In genomic region chr6:116265081-116265829, GRCh38 we compare ENCODE assay signal across 12 cellular contexts. TPM values are rescaled to one million over a fixed set of nuclear protein-coding genes. Genes with fewer than 3 reads are reported as not detected.
DNase-seq lines count a peak whose midpoint lies in the region; ATAC-seq and TF ChIP-seq lines count a peak whose summit lies in the region.
"Had no signal": no experiment of that assay in that cellular context is flagged by ENCODE, and none has a peak within 500 bp of the region (broad histone marks: within the 10 kb centered on the region; RNA-seq: fewer than 3 reads in every experiment).

No MANE protein-coding gene starts in this region.

- no peak overlapping the region for H2AFZ ChIP-seq in DND-41 (ENCODE audit: low read depth, low read length)

- BruUV-seq in Calu3 (replicated peaks; lab: Mats Ljungman, UMichigan) = no TSS peak

- H3K4me3 Mint-ChIP-seq in Calu3 (ENCODE audit: low read depth, unreplicated experiment) = no peak overlapping the region
- H3K4me3 Mint-ChIP-seq: T-helper 2 cell treated with Interferon-gamma antibody and Interleukin-4, amounts not matched to agents 5 μg/mL and 100 μg/mL, for 36 hours had no signal

- H3K27me3 ChIP-seq in DND-41 (ENCODE audit: insufficient read depth, low read length, poor library complexity) = no peaks in the 10 kb centered on the region
- H3K27me3 ChIP-seq in left ventricle myocardium inferior (ENCODE audit: low read depth) = no peaks in the 10 kb centered on the region
- H3K27me3 ChIP-seq: tibial artery had no signal

- peak; percentile 46 for ATAC-seq in DND-41 (ENCODE audit: insufficient read depth, low read depth)
- ATAC-seq in HG02840 (IDR thresholded peaks at IDR 0.05; ENCODE audit: low FRiP score, unreplicated experiment) = no peak
- no peak for ATAC-seq in GM19395 (IDR thresholded peaks at IDR 0.05; ENCODE audit: unreplicated experiment)
- ATAC-seq: left lobe of liver had no signal

- 0 out of 2 replicates have a peak, but pooled peaks cover 3% of the 10 kb centered on the region for H4K20me1 ChIP-seq in DND-41 (ENCODE audit: insufficient read depth, low read length)

- no peaks in the 10 kb centered on the region for H3K9me3 ChIP-seq in DND-41 (ENCODE audit: insufficient read depth, low read length, severe bottlenecking)
- peaks cover 14% of the 10 kb centered on the region for H3K9me3 ChIP-seq in left ventricle myocardium inferior (replicated peaks)

- H3K9ac ChIP-seq in DND-41 (ENCODE audit: low read depth, low read length) = no peak overlapping the region

- H3K4me3 ChIP-seq in DND-41 (ENCODE audit: low read depth in 1 of 2, low read length in 2 of 2) = no peak overlapping the region
- no peak overlapping the region for H3K4me3 ChIP-seq in left ventricle myocardium inferior
- H3K4me3 ChIP-seq: tibial artery had no signal

- H3K36me3 ChIP-seq in DND-41 (ENCODE audit: insufficient read depth, low read length) (peaks cover 12% of the 10 kb centered on the region), left ventricle myocardium inferior (peaks cover 17% of the 10 kb centered on the region)

- H3K79me2 ChIP-seq in DND-41 (ENCODE audit: insufficient read depth, low read length) = peaks cover 6% of the 10 kb centered on the region

- no peak for DNase-seq in DND-41
- DNase-seq in HCEC 1CT = peak; percentile 51
- no peak for DNase-seq in RWPE1 (ENCODE audit: low spot score)
- DNase-seq in left ventricle myocardium inferior = peak; percentile 50
- DNase-seq in effector CD8-positive, alpha-beta T cell (lab: John Stamatoyannopoulos, UW) = no peak
- DNase-seq in Calu3 = no peak
- DNase-seq: foreskin melanocyte had no signal

- H3K27me3 Mint-ChIP-seq in Calu3 (ENCODE audit: unreplicated experiment) = no peaks in the 10 kb centered on the region

- POLR2A ChIA-PET in RWPE1 (lab: Yijun Ruan, JAX; ENCODE audit: low non-redundant PET) = no interaction called here

- no peak overlapping the region for H3K4me2 ChIP-seq in DND-41 (ENCODE audit: insufficient read depth, low read length)

- no peaks in the 10 kb centered on the region for H3K9me3 Mint-ChIP-seq in Calu3 (ENCODE audit: low read depth, unreplicated experiment)

- H3K27ac Mint-ChIP-seq in Calu3 (ENCODE audit: unreplicated experiment) = no peak overlapping the region
- H3K27ac Mint-ChIP-seq: T-helper 2 cell treated with Interferon-gamma antibody and Interleukin-4, amounts not matched to agents 5 μg/mL and 100 μg/mL, for 36 hours had no signal

- intact Hi-C loops in left ventricle myocardium inferior (cut with micrococcal nuclease) = no loop called here
- intact Hi-C loops in Calu3 (cut with micrococcal nuclease; ENCODE audit: unreplicated experiment) = loop anchor here (5.0 kb wide), 1 partner anchor 267 kb away; no protein-coding TSS in a partner anchor

- H3K4me1 ChIP-seq in DND-41 (ENCODE audit: insufficient read depth, low read length) = no peaks in the 10 kb centered on the region; the same call in 1 of the 2 replicates
- peaks cover 28% of the 10 kb centered on the region for H3K4me1 ChIP-seq in left ventricle myocardium inferior
- H3K4me1 ChIP-seq: tibial artery had no signal

- CTCF ChIA-PET in RWPE1 (lab: Yijun Ruan, JAX) = no interaction called here
- CTCF ChIA-PET in Calu3 (lab: Charles Lee) = no interaction called here

- TF ChIP-seq CTCF in DND-41 (IDR thresholded peaks at IDR 0.05; ENCODE audit: borderline replicate concordance, extremely low read depth, low read length, poor library complexity, severe bottlenecking) (no peak), RWPE1 (conservative IDR thresholded peaks at IDR 0.05; ENCODE audit: low read depth) (no peak), left ventricle myocardium inferior (IDR thresholded peaks at IDR 0.05; ENCODE audit: borderline replicate concordance) (no peak), Calu3 (IDR thresholded peaks at IDR 0.05; ENCODE audit: unreplicated experiment) (no peak)

- H3K36me3 Mint-ChIP-seq in Calu3 (ENCODE audit: insufficient read depth, unreplicated experiment) = peaks cover 10% of the 10 kb centered on the region

- H3K4me1 Mint-ChIP-seq in Calu3 (ENCODE audit: low read depth, unreplicated experiment) = no peaks in the 10 kb centered on the region

- no peak overlapping the region; the same call in 1 of the 2 replicates for H3K27ac ChIP-seq in DND-41 (ENCODE audit: low read length)
- peak overlapping the region; percentile 50 for H3K27ac ChIP-seq in RWPE1
- H3K27ac ChIP-seq in left ventricle myocardium inferior (replicated peaks) = no peak overlapping the region
- H3K27ac ChIP-seq: tibial artery had no signal

RNA-seq across cellular contexts. Expression of gene TSPYL4, which starts 11.4 kb away (rescaled TPM):
- total RNA-seq in left ventricle myocardium inferior (30.5 TPM), Calu3 (2022) (14.9 and 15.0 TPM in 2 replicates)

RNA-seq across cellular contexts. Expression of gene TSPYL1, which starts 14.5 kb away (rescaled TPM):
- total RNA-seq in left ventricle myocardium inferior = 89.5 TPM
- 78.4 and 79.0 TPM in 2 replicates for total RNA-seq in Calu3 (2022)

Comparison
In these comparisons a context has a peak if more than half of its experiments do, and no peak if none do; other contexts are left out.
1. DNase-seq: peak in HCEC 1CT (single experiment) and left ventricle myocardium inferior (single experiment); none in DND-41 (single experiment), RWPE1 (single experiment), effector CD8-positive, alpha-beta T cell (single experiment) and Calu3 (single experiment).